9 cellular contexts compared by ENCODE assay signal in the genomic region with DNA sequence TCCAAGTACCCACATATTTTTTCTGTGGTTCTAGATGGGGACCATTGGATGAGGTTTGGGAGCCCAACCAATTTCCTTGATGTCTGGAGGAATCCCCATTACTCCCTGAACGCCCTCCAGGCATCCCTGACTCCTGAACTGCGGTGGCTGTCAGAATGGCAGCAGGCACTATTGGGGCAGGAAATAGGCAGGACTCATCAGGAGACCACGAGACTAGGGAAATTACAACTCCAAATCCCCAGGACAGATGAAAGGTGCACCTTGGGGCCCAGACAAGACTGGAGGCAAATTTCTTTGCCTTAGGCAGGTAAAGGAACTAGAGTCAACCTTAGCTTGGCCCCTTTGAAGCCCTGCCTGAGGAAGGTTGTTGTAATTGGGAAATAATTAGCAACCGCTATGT. TPM values are rescaled to one million over a fixed set of nuclear protein-coding genes. Genes with fewer than 3 reads are reported as not detected.
DNase-seq lines count a peak whose midpoint lies in the region; ATAC-seq and TF ChIP-seq lines count a peak whose summit lies in the region.
"Had no signal": no experiment of that assay in that cellular context is flagged by ENCODE, and none has a peak within 500 bp of the region (broad histone marks: within the 10 kb centered on the region; RNA-seq: fewer than 3 reads in every experiment).

No MANE protein-coding gene starts in this region.

- peaks cover 12 to 39% (median 24%) of the 10 kb centered on the region in 4 donors for H3K4me1 Mint-ChIP-seq in CD4-positive, alpha-beta memory T cell
- H3K4me1 Mint-ChIP-seq in IgD-negative memory B cell (peaks cover 0 to 5% (median 4%) of the 10 kb centered on the region in 3 donors), natural killer cell (peaks cover 8 to 19% of the 10 kb centered on the region in 2 donors)

- H3K36me3 ChIP-seq in CD4-positive, alpha-beta memory T cell (ENCODE audit: insufficient read depth, low read length): no peaks in the 10 kb centered on the region

- no peak for ATAC-seq in natural killer cell
- no peak for ATAC-seq in HG03159 (IDR thresholded peaks at IDR 0.05; ENCODE audit: unreplicated experiment)
- no peak for ATAC-seq in GM19397 (IDR thresholded peaks at IDR 0.05; ENCODE audit: unreplicated experiment)

- peaks cover 0 to 2% of the 10 kb centered on the region in 2 donors for H3K36me3 Mint-ChIP-seq in CD4-positive, alpha-beta memory T cell
- H3K36me3 Mint-ChIP-seq in IgD-negative memory B cell (no peaks in the 10 kb centered on the region), natural killer cell (no peaks in the 10 kb centered on the region)

- H3K4me1 ChIP-seq in CD4-positive, alpha-beta memory T cell (ENCODE audit: insufficient read depth, low read length): peaks cover 31% of the 10 kb centered on the region

- peak overlapping the region in 1 of 7 donors; percentile 71 for H3K27ac Mint-ChIP-seq in CD4-positive, alpha-beta memory T cell
- peak overlapping the region in 1 of 3 donors; percentile 43 for H3K27ac Mint-ChIP-seq in IgD-negative memory B cell
- no peak overlapping the region for H3K27ac Mint-ChIP-seq in natural killer cell

- H3K4me3 ChIP-seq in CD4-positive, alpha-beta memory T cell (ENCODE audit: low read length in 2 of 2): peak overlapping the region; percentile 63 to 84
- H3K4me3 ChIP-seq in dorsolateral prefrontal cortex: peak overlapping the region in 56 of 59 donors; percentile 46 to 90 (median 77)

- DNase-seq in CD4-positive, alpha-beta memory T cell: no peak
- peak in 1 of 10 donors; percentile 18 for DNase-seq in dorsolateral prefrontal cortex
- DNase-seq in natural killer cell: no peak
- no peak for DNase-seq in stimulated activated CD4-positive, alpha-beta T cell treated with anti-CD3 and anti-CD28 coated beads, Interleukin-2, amount 100 ng/mL, for 24 hours
- DNase-seq in activated CD4-positive, alpha-beta T cell treated with anti-CD3 and anti-CD28 coated beads, Interleukin-2, amount 50 U/mL, for 4 hours: no peak

- no peaks in the 10 kb centered on the region for H3K9me3 ChIP-seq in CD4-positive, alpha-beta memory T cell (ENCODE audit: control insufficient read depth in 1 of 2, low read length in 2 of 2)

- intact Hi-C loops in CD4-positive, alpha-beta memory T cell (cut with micrococcal nuclease): loop anchor here (5.0 kb wide), 1 partner anchor 40 kb away; no protein-coding TSS in a partner anchor
- intact Hi-C loops in dorsolateral prefrontal cortex (cut with DNase I) (no loop called here), natural killer cell (cut with micrococcal nuclease) (no loop called here)

- H3K4me3 Mint-ChIP-seq in CD4-positive, alpha-beta memory T cell: peak overlapping the region; percentile 87 to 97 (median 89)
- peak overlapping the region in 3 of 4 donors; percentile 86 to 97 (median 96) for H3K4me3 Mint-ChIP-seq in IgD-negative memory B cell
- H3K4me3 Mint-ChIP-seq in natural killer cell: peak overlapping the region; percentile 83

- H3K27me3 Mint-ChIP-seq in CD4-positive, alpha-beta memory T cell: no peaks in the 10 kb centered on the region
- peaks cover 2% of the 10 kb centered on the region for H3K27me3 Mint-ChIP-seq in IgD-negative memory B cell
- peaks cover 0 to 4% of the 10 kb centered on the region in 2 donors for H3K27me3 Mint-ChIP-seq in natural killer cell (ENCODE audit: low read depth in 2 of 2)

- POLR2A ChIA-PET in CD4-positive, alpha-beta memory T cell (lab: Charles Lee; ENCODE audit: partially characterized antibody): interaction anchor here (1.2 kb wide), 1 partner anchor 28 kb away, joined by 3 read pairs; a partner anchor contains a TSS

- H3K27ac ChIP-seq in CD4-positive, alpha-beta memory T cell (ENCODE audit: low read depth, low read length): no peak overlapping the region
- peak overlapping the region in 12 of 59 donors; percentile 11 to 97 (median 92) for H3K27ac ChIP-seq in dorsolateral prefrontal cortex

- H3K27me3 ChIP-seq in CD4-positive, alpha-beta memory T cell (ENCODE audit: insufficient read depth, low read length): no peaks in the 10 kb centered on the region
- H3K27me3 ChIP-seq in dorsolateral prefrontal cortex: no peaks in the 10 kb centered on the region

- no peak for TF ChIP-seq CTCF in dorsolateral prefrontal cortex (IDR thresholded peaks at IDR 0.05 in 54 of 56, conservative IDR thresholded peaks at IDR 0.05 in 2 of 56; ENCODE audit: low read depth in 1 of 56, partially characterized antibody in 56 of 56)
- TF ChIP-seq CTCF in natural killer cell (IDR thresholded peaks at IDR 0.05): no peak

- CTCF ChIA-PET in CD4-positive, alpha-beta memory T cell (lab: Charles Lee; ENCODE audit: partially characterized antibody): no interaction called here

- H3K9me3 Mint-ChIP-seq in CD4-positive, alpha-beta memory T cell: no peaks in the 10 kb centered on the region
- H3K9me3 Mint-ChIP-seq in IgD-negative memory B cell: no peaks in the 10 kb centered on the region
- H3K9me3 Mint-ChIP-seq in natural killer cell: no peaks in the 10 kb centered on the region

RNA-seq across cellular contexts. Expression of a gene that starts 1.1 kb away (rescaled TPM):
- total RNA-seq in CD4-positive, alpha-beta memory T cell: 1 to 10 TPM in 1 of 2 experiments, under 1 TPM in 1; 0.81 to 1.4 TPM
- polyA plus RNA-seq in CD4-positive, alpha-beta memory T cell: 1 to 10 TPM in 1 of 2 donors, not detected in 1; 1.0 TPM
- not detected for polyA plus RNA-seq in IgD-negative memory B cell
- total RNA-seq in dorsolateral prefrontal cortex (10 to 100 TPM in 32 of 120 experiments, 1 to 10 TPM in 88; 1.9 to 21.3 (median 7.9) TPM), natural killer cell (under 1 TPM in 2 of 3 donors, not detected in 1; 0.07 to 0.80 TPM)
- total RNA-seq: fibroblast of villous mesenchyme had no signal

RNA-seq across cellular contexts. Expression of a gene that starts 27.8 kb away (rescaled TPM):
- total RNA-seq in CD4-positive, alpha-beta memory T cell: 1 to 10 TPM; 3.5 to 4.4 TPM
- polyA plus RNA-seq in CD4-positive, alpha-beta memory T cell: 1 to 10 TPM; 5.0 to 5.3 TPM
- 1.6 TPM for polyA plus RNA-seq in IgD-negative memory B cell
- total RNA-seq in dorsolateral prefrontal cortex (10 to 100 TPM in 45 of 120 experiments, 1 to 10 TPM in 75; 5.0 to 13.9 (median 9.3) TPM), natural killer cell (1 to 10 TPM; 4.6 to 7.2 (median 5.0) TPM)

RNA-seq across cellular contexts. Expression of a gene that starts 53.0 kb away (rescaled TPM):
- total RNA-seq in CD4-positive, alpha-beta memory T cell: 100 to 1,000 TPM; 125 to 130 TPM
- polyA plus RNA-seq in CD4-positive, alpha-beta memory T cell: 1 to 10 TPM in 1 of 2 donors, under 1 TPM in 1; 0.87 to 6.5 TPM
- polyA plus RNA-seq in IgD-negative memory B cell: 9.4 TPM
- total RNA-seq in dorsolateral prefrontal cortex: 100 to 1,000 TPM; 132 to 285 (median 204) TPM
- 100 to 1,000 TPM; 106 to 129 (median 121) TPM for total RNA-seq in natural killer cell
